ENCODE assay signal across 39 cellular contexts in genomic region chr11:75663808-75664207, GRCh38. TPM values are rescaled to one million over a fixed set of nuclear protein-coding genes. Genes with fewer than 3 reads are reported as not detected.
DNase-seq lines count a peak whose midpoint lies in the region; ATAC-seq, FAIRE-seq and TF ChIP-seq lines count a peak whose summit lies in the region.
"Had no signal": no experiment of that assay in that cellular context is flagged by ENCODE, and none has a peak within 500 bp of the region (broad histone marks: within the 10 kb centered on the region; RNA-seq: fewer than 3 reads in every experiment).

No MANE protein-coding gene starts in this region.

- CTCF ChIA-PET in A673 (lab: Charles Lee) = no interaction called here

- H3K27me3 ChIP-seq in A673 (replicated peaks; ENCODE audit: insufficient read depth, low read depth, low read length, poor library complexity) = peaks cover 37% of the 10 kb centered on the region
- peaks cover 47% of the 10 kb centered on the region for H3K27me3 ChIP-seq in HUES48 (ENCODE audit: control insufficient read depth, insufficient read depth, low read length)
- peaks cover 0 to 4% (median 1%) of the 10 kb centered on the region in 4 donors for H3K27me3 ChIP-seq in pancreas
- H3K27me3 ChIP-seq: ascending aorta, vagina had no signal

- DNase-seq in A673 (ENCODE audit: low spot score) = peak; percentile 84
- DNase-seq in amniotic epithelial cell (ENCODE audit: low read depth) = peak; percentile 15
- peak; percentile 46 for DNase-seq in iPS-NIHi7 (ENCODE audit: extremely low spot score)
- DNase-seq in Right ventricle myocardium inferior (ENCODE audit: missing footprints) = no peak
- DNase-seq in pancreas = no peak
- DNase-seq in EL = no peak
- DNase-seq: ACHN; activated B cell treated with CpG ODN at 0.5 μM for 24 hours; activated CD4-positive, alpha-beta T cell treated with anti-CD3 and anti-CD28 coated beads, Interleukin-2, amount 50 U/mL, for 1 hour; activated gamma-delta T cell; activated naive CD8-positive, alpha-beta T cell treated with anti-CD3 and anti-CD28 coated beads for 36 hours; activated T-cell treated with anti-CD3 and anti-CD28 coated beads, Interleukin-2, amount 50 U/mL, for 24 hours; BE2C; CD8-positive, alpha-beta T cell; hypothalamus; left ventricle myocardium superior; NCI-H1092 treated with DMSO at 0.1 percent for 48 hours; NCI-H1930; NCI-H2171 treated with DMSO at 0.1 percent for 48 hours; NCI-H510A; occipital lobe; psoas muscle; SHP77 treated with DMSO at 0.1 percent for 48 hours; stimulated activated CD4-positive, alpha-beta T cell treated with anti-CD3 and anti-CD28 coated beads, Interleukin-12 subunit alpha, Interleukin-12 subunit beta, amount 100 ng/mL, for 4 hours; stimulated activated CD4-positive, alpha-beta T cell treated with anti-CD3 and anti-CD28 coated beads, Interleukin-2, amount 100 ng/mL, for 48 hours; stimulated activated naive CD8-positive, alpha-beta T cell treated with anti-CD3 and anti-CD28 coated beads, Interleukin-15, amount 100 ng/mL, for 72 hours had no signal

- no peak overlapping the region for H3K9ac ChIP-seq in HUES48 (ENCODE audit: low read depth, low read length)

- H3K4me1 ChIP-seq in A673 (ENCODE audit: insufficient read depth, low read length, poor library complexity, severe bottlenecking) = peaks cover 27% of the 10 kb centered on the region
- H3K4me1 ChIP-seq in HUES48 (ENCODE audit: control insufficient read depth, insufficient read depth, low read length) = peaks cover 43% of the 10 kb centered on the region
- peaks cover 0 to 3% (median 0%) of the 10 kb centered on the region in 3 donors for H3K4me1 ChIP-seq in pancreas

- H3K36me3 ChIP-seq in A673 (ENCODE audit: insufficient read depth, low read length, poor library complexity, severe bottlenecking) (no peaks in the 10 kb centered on the region), HUES48 (ENCODE audit: control insufficient read depth, insufficient read depth, low read length) (no peaks in the 10 kb centered on the region), pancreas (no peaks in the 10 kb centered on the region)
- H3K36me3 ChIP-seq: ascending aorta, BE2C, cardiac muscle cell, gastroesophageal sphincter, vagina had no signal

- no TSS peak for BruUV-seq in A673 (replicated peaks; lab: Mats Ljungman, UMichigan)

- TF ChIP-seq CTCF in A673 (conservative IDR thresholded peaks at IDR 0.05; ENCODE audit: low read depth, low read length) (no peak), pancreas (IDR thresholded peaks at IDR 0.05) (no peak)

- no peak for ATAC-seq in Right ventricle myocardium inferior
- ATAC-seq in pancreas = no peak
- no peak for ATAC-seq in HG02885 (IDR thresholded peaks at IDR 0.05; ENCODE audit: poor library complexity, unreplicated experiment)
- ATAC-seq: CD8-positive, alpha-beta T cell; gastroesophageal sphincter; GM12878; HCT116; left ventricle myocardium superior; psoas muscle; sciatic nerve; stimulated activated naive CD8-positive, alpha-beta T cell treated with anti-CD3 and anti-CD28 coated beads, Interleukin-15, amount 100 ng/mL, for 72 hours had no signal

- no peak for FAIRE-seq in pancreas (lab: Jason Lieb, UNC)
- FAIRE-seq: colon, GM12878, keratinocyte had no signal

- WGBS in pancreas, 2 donors = 85 to 97% methylated on average over 1 of the region's 1 CpG

- H3K27ac ChIP-seq in A673 (ENCODE audit: low read depth, low read length, poor library complexity, severe bottlenecking) (no peak overlapping the region), HUES48 (ENCODE audit: low read depth, low read length) (peak overlapping the region; percentile 73), pancreas (no peak overlapping the region)
- H3K27ac ChIP-seq: ascending aorta, cardiac muscle cell, gastroesophageal sphincter, psoas muscle, vagina had no signal

- H3K4me3 ChIP-seq in A673 (ENCODE audit: low read depth, low read length, poor library complexity, severe bottlenecking) (no peak overlapping the region), HUES48 (ENCODE audit: low read depth, low read length) (peak overlapping the region; percentile 24; the same call in 1 of the 2 replicates), pancreas (no peak overlapping the region)
- H3K4me3 ChIP-seq: ascending aorta, cardiac muscle cell, gastroesophageal sphincter, GM12878, psoas muscle, vagina had no signal

- H3K9me3 ChIP-seq in A673 (ENCODE audit: low read depth, low read length, poor library complexity, severe bottlenecking) (no peaks in the 10 kb centered on the region), HUES48 (ENCODE audit: control insufficient read depth, insufficient read depth, low read length) (no peaks in the 10 kb centered on the region), pancreas (no peaks in the 10 kb centered on the region)
- H3K9me3 ChIP-seq: ascending aorta, BE2C, gastroesophageal sphincter, psoas muscle, vagina had no signal

- intact Hi-C loops in A673 (cut with micrococcal nuclease; ENCODE audit: unreplicated experiment) (loop anchor here (5.0 kb wide), 1 partner anchor 82 kb away; no protein-coding TSS in a partner anchor), Right ventricle myocardium inferior (cut with DNase I) (no loop called here), pancreas (cut with DNase I) (no loop called here)

- POLR2A ChIA-PET in A673 (lab: Charles Lee; ENCODE audit: low non-redundant PET) = no interaction called here

RNA-seq across cellular contexts. Expression of gene MAP6, which starts 5.0 kb away (rescaled TPM):
- total RNA-seq in A673 (2021) (0.24 TPM in 1 of 2 replicates, not detected in the other), Right ventricle myocardium inferior (5.2 TPM), pancreas (1 to 10 TPM in 5 of 6 donors, under 1 TPM in 1; 0.88 to 3.2 (median 2.0) TPM)
- polyA plus RNA-seq in pancreas = 10 to 100 TPM in 1 of 2 donors, 1 to 10 TPM in 1; 4.2 to 17.4 TPM
- total RNA-seq: activated naive CD8-positive, alpha-beta T cell treated with anti-CD3 and anti-CD28 coated beads for 36 hours; CD8-positive, alpha-beta T cell had no signal

RNA-seq across cellular contexts. Expression of gene MOGAT2, which starts 53.8 kb away (rescaled TPM):
- not detected in 2 replicates for total RNA-seq in A673 (2021)
- total RNA-seq in Right ventricle myocardium inferior = 0.22 TPM
- total RNA-seq in pancreas = under 1 TPM in 1 of 6 donors, not detected in 5; 0.09 TPM
- polyA plus RNA-seq in pancreas = under 1 TPM; 0.08 to 0.09 TPM
- total RNA-seq: activated naive CD8-positive, alpha-beta T cell treated with anti-CD3 and anti-CD28 coated beads for 36 hours; ascending aorta; CD8-positive, alpha-beta T cell; fibroblast of lung; myocyte; occipital lobe; psoas muscle; vagina had no signal
- polyA plus RNA-seq: cardiac muscle cell, fibroblast of lung, keratinocyte had no signal

Comparison
In these comparisons a context has a peak if more than half of its experiments do, and no peak if none do; other contexts are left out.
1. DNase-seq: peak in A673 (single experiment), amniotic epithelial cell (single experiment) and iPS-NIHi7 (single experiment); none in Right ventricle myocardium inferior (single experiment), pancreas (0 of 6) and EL (single experiment).